ENCODE assay signal across 17 cellular contexts in the genomic region with DNA sequence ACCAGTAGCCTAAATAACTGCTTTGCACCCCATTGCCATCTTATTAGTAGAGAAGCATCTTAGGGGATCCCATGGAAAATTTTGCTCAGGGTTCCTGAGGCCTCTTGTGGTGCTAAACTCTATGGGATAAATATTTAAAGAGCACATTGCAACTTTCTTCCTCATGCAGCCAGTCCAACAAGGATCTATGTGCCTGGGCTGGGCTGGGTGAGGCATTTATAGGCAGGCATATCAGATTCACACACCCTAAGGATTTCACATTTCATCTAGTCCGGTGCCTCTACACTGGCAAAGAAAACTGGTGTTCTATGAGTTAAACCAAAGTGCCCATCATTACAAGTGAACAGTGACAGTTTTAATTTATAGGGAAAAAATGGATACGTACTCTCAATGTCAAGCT.
DNase-seq lines count a peak whose midpoint lies in the region; ATAC-seq and TF ChIP-seq lines count a peak whose summit lies in the region.
"Had no signal": no experiment of that assay in that cellular context is flagged by ENCODE, and none has a peak within 500 bp of the region (broad histone marks: within the 10 kb centered on the region; RNA-seq: fewer than 3 reads in every experiment).

No MANE protein-coding gene starts in this region.

- H3K36me3 Mint-ChIP-seq in naive thymus-derived CD4-positive, alpha-beta T cell: no peaks in the 10 kb centered on the region
- H3K36me3 Mint-ChIP-seq: CD8-positive, alpha-beta T cell had no signal

- H3K4me3 Mint-ChIP-seq in naive thymus-derived CD4-positive, alpha-beta T cell: no peak overlapping the region
- H3K4me3 Mint-ChIP-seq: B cell; CD8-positive, alpha-beta T cell; IgD-negative memory B cell had no signal

- H3K4me3 ChIP-seq in colonic mucosa: no peak overlapping the region
- H3K4me3 ChIP-seq in mucosa of rectum (ENCODE audit: low read length in 2 of 2): peak overlapping the region in 1 of 2 donors; percentile 4
- H3K4me3 ChIP-seq in naive thymus-derived CD4-positive, alpha-beta T cell (ENCODE audit: low read length): no peak overlapping the region
- H3K4me3 ChIP-seq: BLaER1 treated with 17β-estradiol and CSF1 and Interleukin-3, amounts not matched to agents 10 nM and 100 nM had no signal

- intact Hi-C loops in colonic mucosa (cut with DNase I): no loop called here
- intact Hi-C loops in naive thymus-derived CD4-positive, alpha-beta T cell (cut with micrococcal nuclease): no loop called here

- no peaks in the 10 kb centered on the region for H3K27me3 ChIP-seq in colonic mucosa
- H3K27me3 ChIP-seq in mucosa of rectum (ENCODE audit: control insufficient read depth in 2 of 2, insufficient read depth in 2 of 2, low read length in 2 of 2): no peaks in the 10 kb centered on the region
- no peaks in the 10 kb centered on the region for H3K27me3 ChIP-seq in naive thymus-derived CD4-positive, alpha-beta T cell (ENCODE audit: control insufficient read depth in 2 of 2, insufficient read depth in 2 of 2, low read length in 2 of 2)
- H3K27me3 ChIP-seq: BLaER1 treated with 17β-estradiol and CSF1 and Interleukin-3, amounts not matched to agents 10 nM and 100 nM had no signal

- ATAC-seq in naive thymus-derived CD4-positive, alpha-beta T cell: no peak
- no peak for ATAC-seq in GM21447 (IDR thresholded peaks at IDR 0.05; ENCODE audit: unreplicated experiment)
- ATAC-seq: CD8-positive, alpha-beta T cell; HepG2 had no signal

- H3K9me3 Mint-ChIP-seq in naive thymus-derived CD4-positive, alpha-beta T cell: peaks cover 0 to 6% (median 0%) of the 10 kb centered on the region in 11 donors

- no peaks in the 10 kb centered on the region for H3K4me1 ChIP-seq in colonic mucosa
- peaks cover 3 to 15% of the 10 kb centered on the region in 2 donors for H3K4me1 ChIP-seq in mucosa of rectum (ENCODE audit: control insufficient read depth in 2 of 2, insufficient read depth in 2 of 2, low read length in 2 of 2)
- H3K4me1 ChIP-seq in naive thymus-derived CD4-positive, alpha-beta T cell (ENCODE audit: control insufficient read depth in 2 of 2, insufficient read depth in 2 of 2, low read length in 2 of 2): no peaks in the 10 kb centered on the region
- H3K4me1 ChIP-seq: BLaER1 treated with 17β-estradiol and CSF1 and Interleukin-3, amounts not matched to agents 10 nM and 100 nM had no signal

- no peak for TF ChIP-seq CTCF in colonic mucosa (IDR thresholded peaks at IDR 0.05)

- H3K4me1 Mint-ChIP-seq in naive thymus-derived CD4-positive, alpha-beta T cell: no peaks in the 10 kb centered on the region
- H3K4me1 Mint-ChIP-seq: B cell had no signal

- POLR2A ChIA-PET in naive thymus-derived CD4-positive, alpha-beta T cell (lab: Charles Lee): no interaction called here

- H3K27me3 Mint-ChIP-seq in naive thymus-derived CD4-positive, alpha-beta T cell: peaks cover 0 to 7% (median 0%) of the 10 kb centered on the region in 5 donors
- H3K27me3 Mint-ChIP-seq: B cell, IgD-negative memory B cell had no signal

- no peak overlapping the region for H3K27ac Mint-ChIP-seq in naive thymus-derived CD4-positive, alpha-beta T cell
- H3K27ac Mint-ChIP-seq: B cell; CD8-positive, alpha-beta T cell; IgD-negative memory B cell had no signal

- H3K27ac ChIP-seq in colonic mucosa (peak overlapping the region; percentile 76), mucosa of rectum (ENCODE audit: low read depth in 2 of 2, low read length in 2 of 2) (peak overlapping the region; percentile 75 to 89)
- H3K27ac ChIP-seq in naive thymus-derived CD4-positive, alpha-beta T cell (ENCODE audit: low read depth, low read length): no peak overlapping the region
- H3K27ac ChIP-seq: BLaER1 treated with 17β-estradiol and CSF1 and Interleukin-3, amounts not matched to agents 10 nM and 100 nM had no signal

- CTCF ChIA-PET in naive thymus-derived CD4-positive, alpha-beta T cell (lab: Charles Lee): no interaction called here

- H3K36me3 ChIP-seq in colonic mucosa: no peaks in the 10 kb centered on the region
- no peaks in the 10 kb centered on the region for H3K36me3 ChIP-seq in mucosa of rectum (ENCODE audit: control insufficient read depth in 2 of 2, insufficient read depth in 2 of 2, low read length in 2 of 2)
- no peaks in the 10 kb centered on the region for H3K36me3 ChIP-seq in naive thymus-derived CD4-positive, alpha-beta T cell (ENCODE audit: control insufficient read depth in 2 of 3, insufficient read depth in 3 of 3, low read length in 3 of 3)
- H3K36me3 ChIP-seq: BLaER1 treated with 17β-estradiol and CSF1 and Interleukin-3, amounts not matched to agents 10 nM and 100 nM had no signal

- peak overlapping the region in 1 of 2 donors; percentile 40 for H3K9ac ChIP-seq in colonic mucosa (ENCODE audit: low read depth in 2 of 2, low read length in 2 of 2)
- H3K9ac ChIP-seq in mucosa of rectum (ENCODE audit: low read depth in 1 of 2, low read length in 2 of 2): no peak overlapping the region
- H3K9ac ChIP-seq: BLaER1 treated with 17β-estradiol and CSF1 and Interleukin-3, amounts not matched to agents 10 nM and 100 nM had no signal

- no peaks in the 10 kb centered on the region for H3K9me3 ChIP-seq in colonic mucosa
- no peaks in the 10 kb centered on the region for H3K9me3 ChIP-seq in mucosa of rectum (ENCODE audit: control insufficient read depth in 2 of 2, low read length in 2 of 2)
- H3K9me3 ChIP-seq in naive thymus-derived CD4-positive, alpha-beta T cell (ENCODE audit: control insufficient read depth in 2 of 3, low read length in 3 of 3): no peaks in the 10 kb centered on the region
- H3K9me3 ChIP-seq: BLaER1 treated with 17β-estradiol and CSF1 and Interleukin-3, amounts not matched to agents 10 nM and 100 nM had no signal

- peak; percentile 9 for DNase-seq in LoVo (ENCODE audit: low spot score)
- DNase-seq in colonic mucosa: peak; percentile 63
- no peak for DNase-seq in naive thymus-derived CD4-positive, alpha-beta T cell
- no peak for DNase-seq in dedifferentiated amniotic fluid mesenchymal stem cell (ENCODE audit: extremely low spot score)
- DNase-seq: CD8-positive, alpha-beta T cell; DMS 273 treated with DMSO at 0.1 percent for 48 hours; DMS53; DND-41; EL; GOT3; H7 had no signal

Comparison
In these comparisons a context has a peak if more than half of its experiments do, and no peak if none do; other contexts are left out.
1. DNase-seq: peak in LoVo (single experiment) and colonic mucosa (single experiment); none in naive thymus-derived CD4-positive, alpha-beta T cell (0 of 9) and dedifferentiated amniotic fluid mesenchymal stem cell (single experiment).